ENCODE assay signal across 10 cellular contexts in genomic region chr22:38309614-38310517, GRCh38. TPM values are rescaled to one million over a fixed set of nuclear protein-coding genes. Genes with fewer than 3 reads are reported as not detected.
DNase-seq lines count a peak whose midpoint lies in the region; ATAC-seq, FAIRE-seq and TF ChIP-seq lines count a peak whose summit lies in the region.
"Had no signal": no experiment of that assay in that cellular context is flagged by ENCODE, and none has a peak within 500 bp of the region (broad histone marks: within the 10 kb centered on the region; RNA-seq: fewer than 3 reads in every experiment).

No MANE protein-coding gene starts in this region.

- intact Hi-C loops in right cardiac atrium (cut with DNase I), result no loop called here
- intact Hi-C loops in spleen (cut with DNase I; ENCODE audit: low total_unique reads), result no loop called here

- no peaks in the 10 kb centered on the region; a peak in 1 of 5 replicates for H3K9me3 Mint-ChIP-seq in H9
- H3K9me3 Mint-ChIP-seq: activated naive CD8-positive, alpha-beta T cell treated with anti-CD3 and anti-CD28 coated beads, Interleukin-2, amount 10 ng/mL, durations not matched to agents 7 days and 5 days had no signal

- H3K79me2 ChIP-seq in H9 (ENCODE audit: insufficient read depth, low read length), result peaks cover 79% of the 10 kb centered on the region; the same call in 1 of the 2 replicates

- peak; percentile 28 to 34 for ATAC-seq in right cardiac atrium
- no peak for ATAC-seq in GM21825 (IDR thresholded peaks at IDR 0.05; ENCODE audit: unreplicated experiment)

- H4K20me1 ChIP-seq in H9 (ENCODE audit: control insufficient read depth, insufficient read depth, insufficient read length), result no peaks in the 10 kb centered on the region

- no peak overlapping the region for H3K18ac ChIP-seq in H9 (ENCODE audit: insufficient read length, low read depth, low read length)

- no CpG with 5 or more reads among the region's 18 CpGs for WGBS in H9 (ENCODE audit: extremely low coverage, insufficient read length, low lambda C conversion rate)
- WGBS in right cardiac atrium, result 44% methylated on average over 18 of the region's 18 CpGs
- 69 to 85% (median 84%) methylated on average over 14 to 18 of the region's 18 CpGs for WGBS in spleen, 5 donors

- no peak overlapping the region for H2BK20ac ChIP-seq in H9 (ENCODE audit: low read depth, low read length, poor library complexity, severe bottlenecking)

- H2AK5ac ChIP-seq in H9 (ENCODE audit: insufficient read length, low read length), result no peak overlapping the region

- no peak overlapping the region for H2BK120ac ChIP-seq in H9 (ENCODE audit: low read depth, low read length, poor library complexity, severe bottlenecking)

- no peaks in the 10 kb centered on the region for H3K27me3 Mint-ChIP-seq in H9 (ENCODE audit: low read depth)
- H3K27me3 Mint-ChIP-seq: activated naive CD8-positive, alpha-beta T cell treated with anti-CD3 and anti-CD28 coated beads, Interleukin-2, amount 10 ng/mL, durations not matched to agents 7 days and 5 days had no signal

- H3K36me3 ChIP-seq in spleen, result peaks cover 0 to 62% (median 6%) of the 10 kb centered on the region in 6 donors

- H3K23ac ChIP-seq in H9 (ENCODE audit: insufficient read length, low read depth, low read length), result no peak overlapping the region

- H3K4me1 ChIP-seq in H9 (ENCODE audit: insufficient read depth, low read length) (peaks cover 3% of the 10 kb centered on the region; the same call in 1 of the 2 replicates), right cardiac atrium (ENCODE audit: control insufficient read depth, insufficient read depth, low read length) (peaks cover 50% of the 10 kb centered on the region), spleen (peaks cover 53 to 100% (median 90%) of the 10 kb centered on the region in 6 donors)

- H2BK5ac ChIP-seq in H9 (ENCODE audit: insufficient read length, low read length), result no peak overlapping the region

- no peak overlapping the region for H3K56ac ChIP-seq in H9 (ENCODE audit: insufficient read length, low read depth, low read length)

- no peak overlapping the region for H3K4me3 ChIP-seq in right cardiac atrium (ENCODE audit: low read length)
- H3K4me3 ChIP-seq in spleen, result no peak overlapping the region

- DNase-seq in H9, result no peak
- DNase-seq in astrocyte of the hippocampus (ENCODE audit: low read depth, low spot score), result peak; percentile 28
- DNase-seq in right cardiac atrium, result peak in 2 of 3 donors; percentile 49 to 70
- peak; percentile 47 for DNase-seq in spleen
- no peak for DNase-seq in stimulated activated CD4-positive, alpha-beta T cell treated with anti-CD3 and anti-CD28 coated beads, Interleukin-2, amount 100 ng/mL, for 24 hours
- no peak for DNase-seq in GM12891 (ENCODE audit: insufficient read length, low spot score)
- no peak for DNase-seq in OCI-M1 (lab: John Stamatoyannopoulos, UW)
- DNase-seq: activated naive CD8-positive, alpha-beta T cell treated with anti-CD3 and anti-CD28 coated beads, Interleukin-2, amount 10 ng/mL, durations not matched to agents 7 days and 5 days; NCI-H1417 had no signal

- no peak overlapping the region for H2BK12ac ChIP-seq in H9 (ENCODE audit: insufficient read length, low read depth, low read length)

- no peak overlapping the region for H3K27ac ChIP-seq in H9 (ENCODE audit: insufficient read length, low read depth, low read length)
- H3K27ac ChIP-seq in right cardiac atrium (ENCODE audit: low read length), result peak overlapping the region; percentile 75
- peak overlapping the region in 7 of 8 donors; percentile 16 to 97 (median 95) for H3K27ac ChIP-seq in spleen

- no peak overlapping the region for H4K8ac ChIP-seq in H9 (replicated peaks; ENCODE audit: insufficient read length, low read depth, low read length)

- H2BK15ac ChIP-seq in H9 (ENCODE audit: low read depth, low read length), result no peak overlapping the region

- no peak overlapping the region for H3K4me2 ChIP-seq in H9 (ENCODE audit: insufficient read depth, insufficient read length, low read length)

- H3K79me1 ChIP-seq in H9 (ENCODE audit: insufficient read depth, low read depth, low read length, poor library complexity, severe bottlenecking), result no peaks in the 10 kb centered on the region

- H3K9me3 ChIP-seq in H9 (ENCODE audit: control insufficient read depth, low read depth, low read length) (no peaks in the 10 kb centered on the region), right cardiac atrium (ENCODE audit: control insufficient read depth, low read length) (no peaks in the 10 kb centered on the region), spleen (no peaks in the 10 kb centered on the region)

- no peak for FAIRE-seq in GM12891 (lab: Jason Lieb, UNC)

- H3K9ac ChIP-seq in H9 (ENCODE audit: extremely low read depth, insufficient read length, low read length), result no peak overlapping the region

- TF ChIP-seq POLR2A in spleen (IDR thresholded peaks at IDR 0.05) (no peak), GM12891 (IDR thresholded peaks at IDR 0.05; ENCODE audit: low read depth, low read length) (no peak)

- H3T11ph ChIP-seq in H9 (ENCODE audit: low read length), result no peak overlapping the region

- H4K5ac ChIP-seq in H9 (ENCODE audit: insufficient read length, low read depth, low read length), result no peak overlapping the region

- H3K27ac Mint-ChIP-seq in H9, result peak overlapping the region in 2 of 3 experiments; percentile 81 to 86; a peak in 5 of 7 replicates

- no peak overlapping the region for H3K4me3 Mint-ChIP-seq in H9
- H3K4me3 Mint-ChIP-seq: activated naive CD8-positive, alpha-beta T cell treated with anti-CD3 and anti-CD28 coated beads, Interleukin-2, amount 10 ng/mL, durations not matched to agents 7 days and 5 days had no signal

- H4K91ac ChIP-seq in H9 (ENCODE audit: insufficient read length, low read depth, low read length), result no peak overlapping the region

- H3K23me2 ChIP-seq in H9 (ENCODE audit: insufficient read length, low read depth, low read length, poor library complexity, severe bottlenecking), result no peaks in the 10 kb centered on the region

- H2AFZ ChIP-seq in H9 (ENCODE audit: low read length), result no peak overlapping the region

- no peak overlapping the region for H3K4ac ChIP-seq in H9 (ENCODE audit: low read depth, low read length)

- TF ChIP-seq CTCF in H9 (conservative IDR thresholded peaks at IDR 0.05) (no peak), spleen (IDR thresholded peaks at IDR 0.05 in 8 of 11, conservative IDR thresholded peaks at IDR 0.05 in 3 of 11) (no peak)

- peaks cover 31 to 77% (median 75%) of the 10 kb centered on the region in 3 experiments; a peak in 6 of 7 replicates for H3K36me3 Mint-ChIP-seq in H9 (ENCODE audit: insufficient read depth in 1 of 3, low read depth in 3 of 3)

- no peak overlapping the region; the same call in 1 of the 2 replicates for H3K14ac ChIP-seq in H9 (ENCODE audit: insufficient read depth, low read length)

- H3K27me3 ChIP-seq in H9 (ENCODE audit: insufficient read depth, low read length) (no peaks in the 10 kb centered on the region), right cardiac atrium (ENCODE audit: control insufficient read depth, insufficient read depth) (no peaks in the 10 kb centered on the region), spleen (replicated peaks in 1 of 7) (no peaks in the 10 kb centered on the region)

- H3K4me1 Mint-ChIP-seq in H9, result peaks cover 69 to 83% of the 10 kb centered on the region in 2 experiments

TF ChIP-seq in GM12891, 5 proteins besides CTCF, POLR2A, EP300 and RAD21:
- TF ChIP-seq SPI1 (IDR thresholded peaks at IDR 0.05; ENCODE audit: low read depth, low read length), result no peak
- no peak for TF ChIP-seq PAX5 (IDR thresholded peaks at IDR 0.05; ENCODE audit: insufficient read depth, low read length, severe bottlenecking)
- TF ChIP-seq POU2F2 (IDR thresholded peaks at IDR 0.05; ENCODE audit: low read depth, low read length), result no peak

RNA-seq across cellular contexts. Expression of gene CSNK1E, which starts 7.4 kb away (rescaled TPM):
- total RNA-seq in H9 (2021) (230 and 236 TPM in 2 replicates), right cardiac atrium (10 to 100 TPM; 69.7 to 88.6 (median 81.0) TPM), spleen (100 to 1,000 TPM in 5 of 7 donors, 10 to 100 TPM in 2; 59.0 to 157 (median 110) TPM)
- polyA plus RNA-seq in right cardiac atrium (76.3 TPM), spleen (10 to 100 TPM; 32.8 to 73.9 (median 49.0) TPM)
- polyA plus RNA-seq in GM12891 (2012; ENCODE audit: low read depth, missing spikeins), result 37.4 TPM

RNA-seq across cellular contexts. Expression of gene TMEM184B, which starts 37.1 kb away (rescaled TPM):
- 51.7 and 58.5 TPM in 2 replicates for total RNA-seq in H9 (2021)
- 10 to 100 TPM; 48.2 to 55.8 (median 49.5) TPM for total RNA-seq in right cardiac atrium
- polyA plus RNA-seq in right cardiac atrium, result 32.2 TPM
- total RNA-seq in spleen, result 100 to 1,000 TPM in 1 of 7 donors, 10 to 100 TPM in 6; 37.1 to 105 (median 65.6) TPM
- polyA plus RNA-seq in spleen, result 10 to 100 TPM in 1 of 3 donors, 1 to 10 TPM in 2; 5.0 to 18.3 (median 7.9) TPM
- polyA plus RNA-seq in GM12891 (2012; ENCODE audit: low read depth, missing spikeins), result 5.5 TPM

Comparison
In these comparisons a context has a peak if more than half of its experiments do, and no peak if none do; other contexts are left out.
1. DNase-seq: peak in astrocyte of the hippocampus (single experiment), right cardiac atrium (2 of 3) and spleen (single experiment); none in H9 (single experiment), stimulated activated CD4-positive, alpha-beta T cell treated with anti-CD3 and anti-CD28 coated beads, Interleukin-2, amount 100 ng/mL, for 24 hours (0 of 2), GM12891 (single experiment) and OCI-M1 (single experiment).